Comparison of ENCODE assay signal across 18 cellular contexts in the genomic region with DNA sequence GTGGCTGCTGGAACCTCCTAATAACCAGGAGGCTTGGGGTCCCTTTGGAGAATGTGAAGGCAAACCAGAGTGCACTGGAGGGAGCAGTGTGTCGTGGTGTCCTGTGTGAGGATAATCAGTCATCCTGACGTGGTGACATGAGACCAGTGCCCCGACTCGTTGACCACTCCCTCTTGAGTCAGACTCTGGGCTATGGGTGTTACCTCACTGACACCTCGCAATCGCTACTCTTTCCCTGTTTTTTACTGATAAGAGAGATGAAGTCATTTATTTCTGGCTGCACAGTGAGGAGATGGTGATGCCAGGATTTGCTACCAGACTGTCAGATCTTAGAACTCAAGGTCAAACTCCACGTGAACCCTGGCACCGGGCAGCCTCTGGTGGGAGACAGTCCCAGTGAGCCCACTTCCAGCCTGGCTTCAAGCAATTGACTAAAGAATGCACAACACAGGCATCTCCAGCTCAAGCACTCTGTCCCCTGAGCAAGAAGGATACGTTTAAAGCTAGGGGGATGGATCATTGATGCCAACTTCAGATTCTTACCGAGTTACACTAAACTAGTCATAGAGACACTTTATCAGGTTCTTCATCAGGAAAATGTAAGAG. TPM values are rescaled to one million over a fixed set of nuclear protein-coding genes. Genes with fewer than 3 reads are reported as not detected.
DNase-seq lines count a peak whose midpoint lies in the region; ATAC-seq and TF ChIP-seq lines count a peak whose summit lies in the region.
"Had no signal": no experiment of that assay in that cellular context is flagged by ENCODE, and none has a peak within 500 bp of the region (broad histone marks: within the 10 kb centered on the region; RNA-seq: fewer than 3 reads in every experiment).

No MANE protein-coding gene starts in this region.

- no peak overlapping the region for H3K27ac ChIP-seq in CD4-positive, alpha-beta T cell (ENCODE audit: low read depth, low read length)
- peak overlapping the region; percentile 62 for H3K27ac ChIP-seq in hepatocyte
- H3K27ac ChIP-seq: ascending aorta, BLaER1, heart right ventricle, HL-60, thyroid gland had no signal

- no peak overlapping the region for H3K4me2 ChIP-seq in hepatocyte
- H3K4me2 ChIP-seq: BLaER1, SK-N-SH had no signal

- peaks cover 5% of the 10 kb centered on the region for H3K9me3 ChIP-seq in CD4-positive, alpha-beta T cell (ENCODE audit: control insufficient read depth, low read length)
- H3K9me3 ChIP-seq in T-helper 17 cell (ENCODE audit: control insufficient read depth, low read length, poor library complexity, severe bottlenecking) (no peaks in the 10 kb centered on the region), hepatocyte (ENCODE audit: low read depth) (no peaks in the 10 kb centered on the region)
- H3K9me3 ChIP-seq: thyroid gland had no signal

- H3K36me3 ChIP-seq in hepatocyte (replicated peaks; ENCODE audit: insufficient read depth, low read depth) = no peaks in the 10 kb centered on the region
- H3K36me3 ChIP-seq: ascending aorta, BLaER1, heart right ventricle, thyroid gland had no signal

- POLR2A ChIA-PET in CD4-positive, alpha-beta T cell (lab: Charles Lee) = interaction anchor here (1.8 kb wide), 1 partner anchor 11 kb away, joined by 6 read pairs; no protein-coding TSS in a partner anchor

- H3K36me3 Mint-ChIP-seq in CD4-positive, alpha-beta T cell (ENCODE audit: low read depth) = peaks cover 100% of the 10 kb centered on the region
- peaks cover 19% of the 10 kb centered on the region for H3K36me3 Mint-ChIP-seq in T-helper 17 cell (ENCODE audit: low read depth)

- ATAC-seq in CD4-positive, alpha-beta T cell (ENCODE audit: poor library complexity) = no peak
- no peak for ATAC-seq in T-helper 17 cell
- no peak for ATAC-seq in HG02798 (IDR thresholded peaks at IDR 0.05; ENCODE audit: poor library complexity, unreplicated experiment)
- ATAC-seq: heart right ventricle, WTC11 had no signal

- no peak for DNase-seq in CD4-positive, alpha-beta T cell
- DNase-seq in Daoy (ENCODE audit: low read depth) = peak; percentile 42
- DNase-seq in T-helper 17 cell = no peak
- peak; percentile 73 for DNase-seq in hepatocyte (ENCODE audit: low spot score)
- DNase-seq in mesenteric fat pad (ENCODE audit: low spot score) = no peak
- no peak for DNase-seq in NCI-H2107 (lab: John Stamatoyannopoulos, UW)
- DNase-seq: cortex of kidney; heart right ventricle; HFFc6; retina; SK-N-SH; stimulated activated CD4-positive, alpha-beta T cell treated with anti-CD3 and anti-CD28 coated beads, Interleukin-1b, Interleukin-23, amount 100 ng/mL, for 48 hours; thyroid gland had no signal

- no peaks in the 10 kb centered on the region for H3K9me3 Mint-ChIP-seq in CD4-positive, alpha-beta T cell

- no peak overlapping the region for H2AFZ ChIP-seq in hepatocyte

- H3K4me1 ChIP-seq in hepatocyte (ENCODE audit: insufficient read depth) = no peaks in the 10 kb centered on the region
- H3K4me1 ChIP-seq: ascending aorta, heart right ventricle, thyroid gland had no signal

- H3K27ac Mint-ChIP-seq in CD4-positive, alpha-beta T cell = peak overlapping the region; percentile 89
- H3K27ac Mint-ChIP-seq in T-helper 17 cell = peak overlapping the region; percentile 90
- H3K27ac Mint-ChIP-seq: HFFc6, WTC11 had no signal

- CTCF ChIA-PET in CD4-positive, alpha-beta T cell (lab: Charles Lee) = interaction anchor here (0.8 kb wide), 1 partner anchor 53 kb away, joined by 3 read pairs; no protein-coding TSS in a partner anchor

- no peaks in the 10 kb centered on the region for H3K27me3 ChIP-seq in CD4-positive, alpha-beta T cell (ENCODE audit: control insufficient read depth, insufficient read depth, low read length)
- no peaks in the 10 kb centered on the region for H3K27me3 ChIP-seq in hepatocyte
- H3K27me3 ChIP-seq: ascending aorta, BLaER1, thyroid gland had no signal

- H3K4me3 ChIP-seq in hepatocyte = no peak overlapping the region
- H3K4me3 ChIP-seq: ascending aorta, BLaER1, heart right ventricle, thyroid gland had no signal

- H3K79me2 ChIP-seq in hepatocyte = no peaks in the 10 kb centered on the region

- H3K4me1 Mint-ChIP-seq in CD4-positive, alpha-beta T cell (ENCODE audit: low read depth) = peaks cover 46% of the 10 kb centered on the region
- H3K4me1 Mint-ChIP-seq in T-helper 17 cell = peaks cover 16% of the 10 kb centered on the region
- H3K4me1 Mint-ChIP-seq: WTC11 had no signal

- H4K20me1 ChIP-seq in hepatocyte (ENCODE audit: insufficient read depth, poor library complexity, severe bottlenecking) = no peaks in the 10 kb centered on the region
- H4K20me1 ChIP-seq: BLaER1 had no signal

- H3K9me2 ChIP-seq in hepatocyte (replicated peaks; ENCODE audit: insufficient read depth) = no peaks in the 10 kb centered on the region
- H3K9me2 ChIP-seq: SK-N-SH had no signal

- no peak overlapping the region for H3K4me3 Mint-ChIP-seq in CD4-positive, alpha-beta T cell
- no peak overlapping the region for H3K4me3 Mint-ChIP-seq in T-helper 17 cell
- H3K4me3 Mint-ChIP-seq: HFFc6, WTC11 had no signal

- intact Hi-C loops in CD4-positive, alpha-beta T cell (cut with DNase I, micrococcal nuclease) = no loop called here

- TF ChIP-seq CTCF in CD4-positive, alpha-beta T cell (IDR thresholded peaks at IDR 0.05) = no peak
- TF ChIP-seq CTCF in hepatocyte (IDR thresholded peaks at IDR 0.05; ENCODE audit: poor library complexity) = no peak

- WGBS in hepatocyte (ENCODE audit: low lambda C conversion rate, missing lambda C conversion rate) = 63% methylated on average over 10 of the region's 10 CpGs

- no peaks in the 10 kb centered on the region for H3K27me3 Mint-ChIP-seq in CD4-positive, alpha-beta T cell
- no peaks in the 10 kb centered on the region for H3K27me3 Mint-ChIP-seq in T-helper 17 cell

RNA-seq across cellular contexts. Expression of a gene that starts 30.3 kb away (rescaled TPM):
- 10 to 100 TPM; 59.7 to 60.8 TPM for total RNA-seq in CD4-positive, alpha-beta T cell
- total RNA-seq in Daoy (2014; rRNA removed; shearing (Covaris generic)) = 0.18 TPM in 1 of 2 replicates, not detected in the other
- total RNA-seq in T-helper 17 cell (10 to 100 TPM; 49.5 to 50.3 TPM), hepatocyte (not detected in 2 replicates), mesenteric fat pad (0.32 TPM)
- polyA plus RNA-seq in hepatocyte = not detected in 2 replicates
- total RNA-seq: HFFc6, WTC11 had no signal
- polyA plus RNA-seq: SK-N-SH had no signal

RNA-seq across cellular contexts. Expression of a gene that starts 38.2 kb away (rescaled TPM):
- total RNA-seq in CD4-positive, alpha-beta T cell = 1 to 10 TPM; 1.5 TPM
- 8.7 TPM in 1 of 2 replicates, not detected in the other for total RNA-seq in Daoy (2014; rRNA removed; shearing (Covaris generic))
- total RNA-seq in T-helper 17 cell = 1 to 10 TPM; 2.8 to 4.5 TPM
- total RNA-seq in hepatocyte = 1.4 and 1.7 TPM in 2 replicates
- 1.4 and 1.5 TPM in 2 replicates for polyA plus RNA-seq in hepatocyte
- total RNA-seq in mesenteric fat pad = not detected
- total RNA-seq: ascending aorta, HFFc6 had no signal
- polyA plus RNA-seq: SK-N-SH had no signal

Comparison
In these comparisons a context has a peak if more than half of its experiments do, and no peak if none do; other contexts are left out.
1. DNase-seq: peak in Daoy (single experiment) and hepatocyte (single experiment); none in CD4-positive, alpha-beta T cell (0 of 10), T-helper 17 cell (0 of 3), mesenteric fat pad (single experiment) and NCI-H2107 (single experiment).
2. RNA of a gene that starts 30.3 kb away (total RNA-seq): 59.7 to 60.8 TPM in CD4-positive, alpha-beta T cell and 49.5 to 50.3 TPM in T-helper 17 cell; 0.32 TPM in mesenteric fat pad (single experiment), 0.18 TPM in Daoy and not detected in hepatocyte; every median in the first group is over 10 times any median in the second.